In genomic region chr10:50275650-50276235, GRCh38 we compare ENCODE assay signal across 1 cellular context.
TF ChIP-seq lines count a peak whose summit lies in the region.

No MANE protein-coding gene starts in this region.

TF ChIP-seq in K562, 482 proteins besides CTCF, POLR2A, EP300 and RAD21 (continued from another document and continues in another):
- TF ChIP-seq ZKSCAN8 (CRISPR knock-in tag; IDR thresholded peaks at IDR 0.05) (no peak), SETDB1 (IDR thresholded peaks at IDR 0.05; ENCODE audit: low read length) (no peak), CSDE1 (IDR thresholded peaks at IDR 0.05) (no peak), NKRF (IDR thresholded peaks at IDR 0.05; ENCODE audit: borderline replicate concordance) (no peak), E2F6 (IDR thresholded peaks at IDR 0.05; ENCODE audit: borderline replicate concordance in 1 of 2, extremely low read depth in 1 of 2, insufficient read depth in 1 of 2, insufficient read length in 1 of 2, low read depth in 1 of 2, low read length in 1 of 2, poor library complexity in 1 of 2, severe bottlenecking in 1 of 2) (no peak), BDP1 (IDR thresholded peaks at IDR 0.05; ENCODE audit: insufficient read depth, insufficient read length) (no peak), STAT6 (CRISPR knock-in tag; IDR thresholded peaks at IDR 0.05) (0 out of 2 replicates have a peak, but pooled peaks have one; percentile 46), ZBTB8A (IDR thresholded peaks at IDR 0.05; ENCODE audit: partially characterized antibody) (no peak), PHB (CRISPR knock-in tag; IDR thresholded peaks at IDR 0.05) (no peak), SREBF2 (CRISPR knock-in tag; IDR thresholded peaks at IDR 0.05) (peak; percentile 69; the same call in 1 of the 2 replicates), NONO (IDR thresholded peaks at IDR 0.05; ENCODE audit: low read depth in 2 of 2, low read length in 1 of 2) (0 out of 4 replicates have a peak, but pooled peaks of 1 of the 2 experiments have one; percentile 14), ZEB2 (IDR thresholded peaks at IDR 0.05) (no peak), TBL1XR1 (IDR thresholded peaks at IDR 0.05; ENCODE audit: low read length in 2 of 2) (peak; percentile 17 to 65; a peak in 3 of 4 replicates), SMARCB1 (IDR thresholded peaks at IDR 0.05; ENCODE audit: insufficient read length, low read depth) (peak; percentile 90), NFIC (IDR thresholded peaks at IDR 0.05) (peak; percentile 92), RBM14 (IDR thresholded peaks at IDR 0.05; ENCODE audit: borderline replicate concordance, insufficient read depth, low read depth, low read length) (no peak), ARID3B (CRISPR knock-in tag; IDR thresholded peaks at IDR 0.05; ENCODE audit: borderline replicate concordance) (no peak), GMEB1 (CRISPR knock-in tag; IDR thresholded peaks at IDR 0.05) (no peak), ZNF780A (CRISPR knock-in tag; IDR thresholded peaks at IDR 0.05) (no peak), ZNF23 (CRISPR knock-in tag; IDR thresholded peaks at IDR 0.05) (no peak), ATF6 (CRISPR knock-in tag; IDR thresholded peaks at IDR 0.05) (no peak), SMC3 (conservative IDR thresholded peaks at IDR 0.05; ENCODE audit: insufficient read depth, low read depth, low read length) (peak; percentile 86), ASH1L (IDR thresholded peaks at IDR 0.05; ENCODE audit: borderline replicate concordance, low read depth, partially characterized antibody) (no peak), ARNT (IDR thresholded peaks at IDR 0.05) (peak in 1 of 2 experiments; percentile 66; a peak in 1 of 4 replicates), ZNF518B (CRISPR knock-in tag; IDR thresholded peaks at IDR 0.05) (no peak), ADNP (tag; IDR thresholded peaks at IDR 0.05) (no peak), NFATC3 (IDR thresholded peaks at IDR 0.05) (no peak), CREB3L1 (IDR thresholded peaks at IDR 0.05; ENCODE audit: borderline replicate concordance, low read depth) (no peak), ZNF586 (CRISPR knock-in tag; conservative IDR thresholded peaks at IDR 0.05) (no peak), SRSF9 (IDR thresholded peaks at IDR 0.05; ENCODE audit: borderline replicate concordance, low read depth, low read length) (no peak), ZNF277 (CRISPR knock-in tag; IDR thresholded peaks at IDR 0.05; ENCODE audit: borderline replicate concordance) (no peak), CREB5 (CRISPR knock-in tag; IDR thresholded peaks at IDR 0.05) (no peak), SRF (CRISPR knock-in tag; IDR thresholded peaks at IDR 0.05) (no peak), ETV5 (CRISPR knock-in tag; IDR thresholded peaks at IDR 0.05; ENCODE audit: low read depth) (peak; percentile 55; the same call in 1 of the 2 replicates), USF2 (CRISPR knock-in tag; IDR thresholded peaks at IDR 0.05) (no peak), SMARCE1 (IDR thresholded peaks at IDR 0.05) (peak; percentile 68), STAG1 (CRISPR knock-in tag; IDR thresholded peaks at IDR 0.05; ENCODE audit: borderline replicate concordance) (peak; percentile 70; the same call in 1 of the 2 replicates), ZNF511 (CRISPR knock-in tag; IDR thresholded peaks at IDR 0.05) (no peak), ZNF165 (CRISPR knock-in tag; IDR thresholded peaks at IDR 0.05; ENCODE audit: borderline replicate concordance) (no peak)
